In the genomic region with DNA sequence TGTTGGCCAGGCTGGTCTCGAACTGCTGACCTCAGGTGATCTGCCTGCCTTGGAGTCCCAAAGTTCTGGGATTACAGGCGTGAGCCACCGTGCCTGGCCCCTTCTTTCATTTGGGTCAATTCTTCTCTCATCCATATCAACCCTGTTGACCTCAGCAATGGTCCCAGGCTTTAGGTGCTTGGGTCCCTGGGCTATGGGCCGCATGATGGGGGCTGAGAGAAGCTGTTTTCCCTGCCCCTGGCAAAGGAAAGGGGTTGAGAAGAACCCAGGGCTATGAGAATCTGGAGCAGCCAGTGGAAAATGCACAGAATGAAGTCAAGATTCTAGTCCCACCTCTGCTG, we compare ENCODE assay signal across 11 cellular contexts.
DNase-seq lines count a peak whose midpoint lies in the region; ATAC-seq and TF ChIP-seq lines count a peak whose summit lies in the region.
"Had no signal": no experiment of that assay in that cellular context is flagged by ENCODE, and none has a peak within 500 bp of the region (broad histone marks: within the 10 kb centered on the region; RNA-seq: fewer than 3 reads in every experiment).

No MANE protein-coding gene starts in this region.

- peaks cover 1 to 5% (median 4%) of the 10 kb centered on the region in 4 donors for H3K4me1 Mint-ChIP-seq in CD4-positive, alpha-beta memory T cell
- peaks cover 5% of the 10 kb centered on the region for H3K4me1 Mint-ChIP-seq in activated T-helper 1 cell treated with anti-CD3 and anti-CD28 coated beads, Interleukin-12 subunit alpha, Interleukin-12 subunit beta, Interleukin-2, Interleukin-4 antibody, amounts not matched to agents 30 ng/mL and 10 ng/mL and 1 ng/mL, durations not matched to agents 14 hours and 24 hours and 36 hours (ENCODE audit: low read depth)
- peaks cover 0 to 5% of the 10 kb centered on the region in 2 donors for H3K4me1 Mint-ChIP-seq in natural killer cell

- no peaks in the 10 kb centered on the region for H3K9me3 Mint-ChIP-seq in CD4-positive, alpha-beta memory T cell
- H3K9me3 Mint-ChIP-seq in activated T-helper 1 cell treated with anti-CD3 and anti-CD28 coated beads, Interleukin-12 subunit alpha, Interleukin-12 subunit beta, Interleukin-2, Interleukin-4 antibody, amounts not matched to agents 30 ng/mL and 10 ng/mL and 1 ng/mL, durations not matched to agents 14 hours and 24 hours and 36 hours, result no peaks in the 10 kb centered on the region
- H3K9me3 Mint-ChIP-seq in natural killer cell, result no peaks in the 10 kb centered on the region
- H3K9me3 Mint-ChIP-seq: activated CD8-positive, alpha-beta T cell treated with anti-CD3 and anti-CD28 coated beads for 36 hours; nephron; T-cell had no signal

- no peaks in the 10 kb centered on the region for H3K79me2 ChIP-seq in OCI-LY7 (ENCODE audit: insufficient read depth, low read depth, low read length)

- H3K36me3 ChIP-seq in CD4-positive, alpha-beta memory T cell (ENCODE audit: insufficient read depth, low read length), result no peaks in the 10 kb centered on the region
- H3K36me3 ChIP-seq in suprapubic skin (peaks cover 12% of the 10 kb centered on the region), OCI-LY7 (ENCODE audit: insufficient read depth, low read length) (peaks cover 6% of the 10 kb centered on the region; the same call in 1 of the 2 replicates)

- ATAC-seq in left lobe of liver (no peak), natural killer cell (no peak), GM21723 (IDR thresholded peaks at IDR 0.05; ENCODE audit: unreplicated experiment) (no peak)

- peaks cover 4% of the 10 kb centered on the region for H3K4me1 ChIP-seq in CD4-positive, alpha-beta memory T cell (ENCODE audit: insufficient read depth, low read length)
- H3K4me1 ChIP-seq in suprapubic skin (peaks cover 50% of the 10 kb centered on the region), OCI-LY7 (ENCODE audit: insufficient read depth, low read length, poor library complexity, severe bottlenecking) (no peaks in the 10 kb centered on the region)

- 94% methylated on average over 4 of the region's 4 CpGs for WGBS in suprapubic skin

- no peaks in the 10 kb centered on the region for H3K9me3 ChIP-seq in CD4-positive, alpha-beta memory T cell (ENCODE audit: control insufficient read depth in 1 of 2, low read length in 2 of 2)
- H3K9me3 ChIP-seq in suprapubic skin (no peaks in the 10 kb centered on the region), OCI-LY7 (ENCODE audit: low read length) (no peaks in the 10 kb centered on the region)

- no peaks in the 10 kb centered on the region for H4K20me1 ChIP-seq in OCI-LY7 (ENCODE audit: insufficient read depth, low read length)

- intact Hi-C loops in CD4-positive, alpha-beta memory T cell (cut with micrococcal nuclease), result loop anchor here (1.0 to 5.0 kb wide), 5 partner anchors 91 to 324 kb away; a partner anchor contains a TSS
- intact Hi-C loops in activated T-helper 1 cell treated with anti-CD3 and anti-CD28 coated beads, Interleukin-12 subunit alpha, Interleukin-12 subunit beta, Interleukin-2, Interleukin-4 antibody, amounts not matched to agents 30 ng/mL and 10 ng/mL and 1 ng/mL, durations not matched to agents 14 hours and 24 hours and 36 hours (cut with micrococcal nuclease), result loop anchor here (1.0 to 2.0 kb wide), 4 partner anchors 93 to 410 kb away; a partner anchor contains a TSS
- intact Hi-C loops in OCI-LY7 (cut with micrococcal nuclease; ENCODE audit: unreplicated experiment), result loop anchor here (1.0 kb wide), 1 partner anchor 173 kb away; no protein-coding TSS in a partner anchor
- intact Hi-C loops in natural killer cell (cut with micrococcal nuclease), result loop anchor here (1.0 to 2.0 kb wide), 2 partner anchors 104 to 174 kb away; no protein-coding TSS in a partner anchor

- H2AFZ ChIP-seq in OCI-LY7 (ENCODE audit: low read length), result no peak overlapping the region

- H3K4me3 Mint-ChIP-seq in CD4-positive, alpha-beta memory T cell, result peak overlapping the region in 1 of 8 donors; percentile 67
- no peak overlapping the region for H3K4me3 Mint-ChIP-seq in activated T-helper 1 cell treated with anti-CD3 and anti-CD28 coated beads, Interleukin-12 subunit alpha, Interleukin-12 subunit beta, Interleukin-2, Interleukin-4 antibody, amounts not matched to agents 30 ng/mL and 10 ng/mL and 1 ng/mL, durations not matched to agents 14 hours and 24 hours and 36 hours
- H3K4me3 Mint-ChIP-seq in natural killer cell, result no peak overlapping the region
- H3K4me3 Mint-ChIP-seq: activated CD8-positive, alpha-beta T cell treated with anti-CD3 and anti-CD28 coated beads for 36 hours; T-cell had no signal

- no TSS peak for BruUV-seq in OCI-LY7 (replicated peaks; lab: Mats Ljungman, UMichigan)

- H3K27ac ChIP-seq in CD4-positive, alpha-beta memory T cell (ENCODE audit: low read depth, low read length), result no peak overlapping the region
- H3K27ac ChIP-seq in suprapubic skin (peak overlapping the region; percentile 18), OCI-LY7 (ENCODE audit: low read depth, low read length, poor library complexity, severe bottlenecking) (no peak overlapping the region)
- H3K27ac ChIP-seq: KMS-11 had no signal

- no peak for TF ChIP-seq EP300 in suprapubic skin (IDR thresholded peaks at IDR 0.05)

- POLR2A ChIA-PET in CD4-positive, alpha-beta memory T cell (lab: Charles Lee; ENCODE audit: partially characterized antibody), result interaction anchor here (0.9 to 18.7 kb wide), 6 partner anchors 11 to 107 kb away, joined by 3 to 673 read pairs (median 6); a partner anchor contains a TSS
- POLR2A ChIA-PET in OCI-LY7 (lab: Charles Lee), result interaction anchor here (0.7 to 1.0 kb wide), 2 partner anchors 20 to 54 kb away, joined by 3 read pairs; no protein-coding TSS in a partner anchor

- no peak for DNase-seq in CD4-positive, alpha-beta memory T cell
- DNase-seq in activated T-helper 1 cell treated with anti-CD3 and anti-CD28 coated beads, Interleukin-12 subunit alpha, Interleukin-12 subunit beta, Interleukin-2, Interleukin-4 antibody, amounts not matched to agents 30 ng/mL and 10 ng/mL and 1 ng/mL, durations not matched to agents 14 hours and 24 hours and 36 hours (ENCODE audit: low spot score), result no peak
- peak; percentile 41 for DNase-seq in left lobe of liver (ENCODE audit: low spot score)
- no peak for DNase-seq in suprapubic skin (ENCODE audit: low spot score in 2 of 2)
- DNase-seq in OCI-LY7 (ENCODE audit: low spot score), result no peak
- DNase-seq in natural killer cell, result no peak

- no peak for TF ChIP-seq POLR2A in suprapubic skin (IDR thresholded peaks at IDR 0.05)

- no peak for TF ChIP-seq CTCF in suprapubic skin (IDR thresholded peaks at IDR 0.05)
- no peak for TF ChIP-seq CTCF in OCI-LY7 (conservative IDR thresholded peaks at IDR 0.05; ENCODE audit: low read length)
- TF ChIP-seq CTCF in natural killer cell (IDR thresholded peaks at IDR 0.05), result no peak

- no peak overlapping the region for H3K4me3 ChIP-seq in CD4-positive, alpha-beta memory T cell (ENCODE audit: low read length in 2 of 2)
- no peak overlapping the region for H3K4me3 ChIP-seq in suprapubic skin
- no peak overlapping the region for H3K4me3 ChIP-seq in OCI-LY7 (ENCODE audit: low read depth, low read length, poor library complexity, severe bottlenecking)

- H3K4me2 ChIP-seq in OCI-LY7 (ENCODE audit: low read length), result no peak overlapping the region
- H3K4me2 ChIP-seq: KMS-11 had no signal

- CTCF ChIA-PET in CD4-positive, alpha-beta memory T cell (lab: Charles Lee; ENCODE audit: partially characterized antibody), result interaction anchor here (1.0 to 17.7 kb wide), 19 partner anchors 8 to 328 kb away, joined by 3 to 515 read pairs (median 7); a partner anchor contains a TSS
- CTCF ChIA-PET in OCI-LY7 (lab: Charles Lee; ENCODE audit: unreplicated experiment), result interaction anchor here (0.5 kb wide), 1 partner anchor 61 kb away, joined by 8 read pairs; no protein-coding TSS in a partner anchor

- no peaks in the 10 kb centered on the region for H3K9me2 ChIP-seq in OCI-LY7 (ENCODE audit: insufficient read depth, low read length)

- no peaks in the 10 kb centered on the region for H3K36me3 Mint-ChIP-seq in CD4-positive, alpha-beta memory T cell
- H3K36me3 Mint-ChIP-seq in activated T-helper 1 cell treated with anti-CD3 and anti-CD28 coated beads, Interleukin-12 subunit alpha, Interleukin-12 subunit beta, Interleukin-2, Interleukin-4 antibody, amounts not matched to agents 30 ng/mL and 10 ng/mL and 1 ng/mL, durations not matched to agents 14 hours and 24 hours and 36 hours (ENCODE audit: low read depth), result peaks cover 4% of the 10 kb centered on the region
- H3K36me3 Mint-ChIP-seq in natural killer cell, result no peaks in the 10 kb centered on the region
- H3K36me3 Mint-ChIP-seq: T-cell had no signal

- H3K27me3 ChIP-seq in CD4-positive, alpha-beta memory T cell (ENCODE audit: insufficient read depth, low read length), result no peaks in the 10 kb centered on the region
- no peaks in the 10 kb centered on the region for H3K27me3 ChIP-seq in suprapubic skin

- H3K27ac Mint-ChIP-seq in CD4-positive, alpha-beta memory T cell, result peak overlapping the region in 4 of 7 donors; percentile 75 to 89 (median 76)
- H3K27ac Mint-ChIP-seq in activated T-helper 1 cell treated with anti-CD3 and anti-CD28 coated beads, Interleukin-12 subunit alpha, Interleukin-12 subunit beta, Interleukin-2, Interleukin-4 antibody, amounts not matched to agents 30 ng/mL and 10 ng/mL and 1 ng/mL, durations not matched to agents 14 hours and 24 hours and 36 hours, result peak overlapping the region; percentile 48
- H3K27ac Mint-ChIP-seq in natural killer cell, result peak overlapping the region in 1 of 2 donors; percentile 45
- H3K27ac Mint-ChIP-seq: activated CD8-positive, alpha-beta T cell treated with anti-CD3 and anti-CD28 coated beads for 36 hours had no signal

- peaks cover 0 to 2% of the 10 kb centered on the region in 2 donors for H3K27me3 Mint-ChIP-seq in CD4-positive, alpha-beta memory T cell
- H3K27me3 Mint-ChIP-seq in activated T-helper 1 cell treated with anti-CD3 and anti-CD28 coated beads, Interleukin-12 subunit alpha, Interleukin-12 subunit beta, Interleukin-2, Interleukin-4 antibody, amounts not matched to agents 30 ng/mL and 10 ng/mL and 1 ng/mL, durations not matched to agents 14 hours and 24 hours and 36 hours (ENCODE audit: insufficient read depth), result no peaks in the 10 kb centered on the region
- H3K27me3 Mint-ChIP-seq in natural killer cell (ENCODE audit: low read depth in 2 of 2), result peaks cover 2 to 6% of the 10 kb centered on the region in 2 donors
- H3K27me3 Mint-ChIP-seq: activated CD8-positive, alpha-beta T cell treated with anti-CD3 and anti-CD28 coated beads for 36 hours; T-cell had no signal
